In the genomic region with DNA sequence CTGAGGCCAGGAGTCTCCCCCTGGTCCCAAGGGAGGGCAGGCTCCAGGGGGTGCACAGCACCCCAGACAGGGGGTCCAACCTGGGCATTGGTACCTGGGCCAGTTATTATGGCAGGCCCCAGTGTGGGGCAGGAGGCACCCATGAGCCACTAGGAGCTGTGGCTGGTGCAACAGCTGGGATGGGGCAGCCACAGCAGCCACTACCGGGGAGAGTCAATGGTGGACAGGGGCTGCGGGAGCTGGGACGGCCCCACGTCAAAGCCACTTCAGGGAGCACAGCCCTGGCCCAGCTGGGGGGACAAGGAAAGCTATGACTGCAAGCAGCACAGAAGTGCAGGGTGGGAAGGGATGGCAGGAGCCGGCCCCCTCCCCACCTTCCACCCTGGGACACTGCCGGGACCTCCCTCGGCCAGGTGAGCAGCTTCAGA, we compare ENCODE assay signal across 13 cellular contexts. TPM values are rescaled to one million over a fixed set of nuclear protein-coding genes. Genes with fewer than 3 reads are reported as not detected.
"Had no signal": no experiment of that assay in that cellular context is flagged by ENCODE, and none has a peak within 500 bp of the region (broad histone marks: within the 10 kb centered on the region; RNA-seq: fewer than 3 reads in every experiment).

No MANE protein-coding gene starts in this region.

- H3K36me3 ChIP-seq: right atrium auricular region had no signal

- H3K36me3 Mint-ChIP-seq: naive B cell had no signal

- H3K9me3 Mint-ChIP-seq: activated T-helper 1 cell treated with anti-CD3 and anti-CD28 coated beads, Interleukin-12 subunit alpha, Interleukin-12 subunit beta, Interleukin-2, Interleukin-4 antibody, amounts not matched to agents 30 ng/mL and 10 ng/mL and 1 ng/mL, durations not matched to agents 14 hours and 24 hours and 36 hours; effector memory CD8-positive, alpha-beta T cell; naive B cell; stimulated activated memory B cell treated with anti-CD40 and anti-IgM and Interleukin-4, amounts not matched to agents 10 μg/mL and 1 μg/mL and 100 μg/mL, for 72 hours had no signal

- H3K4me3 ChIP-seq: coronary artery, right atrium auricular region, smooth muscle cell, upper lobe of left lung had no signal

- H3K4me2 ChIP-seq: smooth muscle cell had no signal

- H3K27ac ChIP-seq: coronary artery, right atrium auricular region, upper lobe of left lung, VCaP had no signal

- H3K27ac Mint-ChIP-seq: activated CD8-positive, alpha-beta T cell treated with anti-CD3 and anti-CD28 coated beads, Interleukin-2, amount 10 ng/mL, durations not matched to agents 7 days and 5 days; activated T-helper 1 cell treated with anti-CD3 and anti-CD28 coated beads, Interleukin-12 subunit alpha, Interleukin-12 subunit beta, Interleukin-2, Interleukin-4 antibody, amounts not matched to agents 30 ng/mL and 10 ng/mL and 1 ng/mL, durations not matched to agents 14 hours and 24 hours and 36 hours; effector memory CD8-positive, alpha-beta T cell; stimulated activated memory B cell treated with anti-CD40 and anti-IgM and Interleukin-4, amounts not matched to agents 10 μg/mL and 1 μg/mL and 100 μg/mL, for 72 hours had no signal

- DNase-seq: activated CD4-positive, alpha-beta T cell treated with anti-CD3 and anti-CD28 coated beads for 48 hours; activated CD8-positive, alpha-beta T cell treated with anti-CD3 and anti-CD28 coated beads, Interleukin-2, amount 10 ng/mL, durations not matched to agents 7 days and 5 days; activated naive CD4-positive, alpha-beta T cell; effector memory CD8-positive, alpha-beta T cell; naive B cell had no signal

- H3K4me3 Mint-ChIP-seq: activated CD8-positive, alpha-beta T cell treated with anti-CD3 and anti-CD28 coated beads, Interleukin-2, amount 10 ng/mL, durations not matched to agents 7 days and 5 days; stimulated activated memory B cell treated with anti-CD40 and anti-IgM and Interleukin-4, amounts not matched to agents 10 μg/mL and 1 μg/mL and 100 μg/mL, for 72 hours had no signal

- ATAC-seq: activated CD8-positive, alpha-beta T cell treated with anti-CD3 and anti-CD28 coated beads, Interleukin-2, amount 10 ng/mL, durations not matched to agents 7 days and 5 days; effector memory CD8-positive, alpha-beta T cell; stimulated activated memory B cell treated with anti-CD40 and anti-IgM and Interleukin-4, amounts not matched to agents 10 μg/mL and 1 μg/mL and 100 μg/mL, for 72 hours had no signal

- H3K9me3 ChIP-seq: right atrium auricular region, upper lobe of left lung had no signal

RNA-seq across cellular contexts. Expression of gene APC2, which starts 23.5 kb away (rescaled TPM):
- total RNA-seq: activated CD8-positive, alpha-beta T cell treated with anti-CD3 and anti-CD28 coated beads, Interleukin-2, amount 10 ng/mL, durations not matched to agents 7 days and 5 days; epithelial cell of proximal tubule had no signal
